Comparison of ENCODE assay signal across 1 cellular context in genomic region chr16:72009779-72010178, GRCh38.
A peak's percentile ranks its signal among the peaks of the same experiment; 100 is the strongest.
TF ChIP-seq lines count a peak whose summit lies in the region.

No MANE protein-coding gene starts in this region.

TF ChIP-seq in HepG2, 621 proteins besides CTCF, POLR2A, EP300 and RAD21:
- TF ChIP-seq, protein P1, sequence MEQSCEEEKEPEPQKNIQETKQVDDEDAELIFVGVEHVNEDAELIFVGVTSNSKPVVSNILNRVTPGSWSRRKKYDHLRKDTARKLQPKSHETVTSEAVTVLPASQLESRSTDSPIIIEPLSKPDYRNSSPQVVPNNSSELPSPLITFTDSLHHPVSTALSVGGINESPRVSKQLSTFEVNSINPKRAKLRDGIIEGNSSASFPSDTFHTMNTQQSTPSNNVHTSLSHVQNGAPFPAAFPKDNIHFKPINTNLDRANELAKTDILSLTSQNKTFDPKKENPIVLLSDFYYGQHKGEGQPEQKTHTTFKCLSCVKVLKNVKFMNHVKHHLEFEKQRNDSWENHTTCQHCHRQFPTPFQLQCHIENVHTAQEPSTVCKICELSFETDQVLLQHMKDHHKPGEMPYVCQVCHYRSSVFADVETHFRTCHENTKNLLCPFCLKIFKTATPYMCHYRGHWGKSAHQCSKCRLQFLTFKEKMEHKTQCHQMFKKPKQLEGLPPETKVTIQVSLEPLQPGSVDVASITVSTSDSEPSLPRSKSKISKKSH (CRISPR knock-in tag; IDR thresholded peaks at IDR 0.05; ENCODE audit: borderline replicate concordance), result no peak
- no peak for TF ChIP-seq ZNF879 (CRISPR knock-in tag; IDR thresholded peaks at IDR 0.05)
- peak; percentile 38; the same call in 1 of the 2 replicates for TF ChIP-seq ZNF782 (CRISPR knock-in tag; IDR thresholded peaks at IDR 0.05; ENCODE audit: borderline replicate concordance)
- no peak for TF ChIP-seq SOX5 (CRISPR knock-in tag; IDR thresholded peaks at IDR 0.05; ENCODE audit: borderline replicate concordance)
- TF ChIP-seq ZNF121 (CRISPR knock-in tag; IDR thresholded peaks at IDR 0.05), result peak; percentile 93
- TF ChIP-seq ZNF816 (CRISPR knock-in tag; IDR thresholded peaks at IDR 0.05; ENCODE audit: borderline replicate concordance), result no peak
